ENCODE assay signal across 17 cellular contexts in genomic region chr5:140673187-140673976, GRCh38. TPM values are rescaled to one million over a fixed set of nuclear protein-coding genes. Genes with fewer than 3 reads are reported as not detected.
DNase-seq lines count a peak whose midpoint lies in the region; ATAC-seq and TF ChIP-seq lines count a peak whose summit lies in the region.
"Had no signal": no experiment of that assay in that cellular context is flagged by ENCODE, and none has a peak within 500 bp of the region (broad histone marks: within the 10 kb centered on the region; RNA-seq: fewer than 3 reads in every experiment).

Gene DND1 (minus strand): TSS chr5:140673576. CDS start chr5:140673542, 34 bp downstream.

- DNase-seq in T-helper 1 cell (no peak), RWPE1 (ENCODE audit: low spot score) (no peak), glutamatergic neuron (peak; percentile 14), hippocampal formation (lab: John Stamatoyannopoulos, UW) (no peak)
- no peak for DNase-seq in stimulated activated naive CD8-positive, alpha-beta T cell treated with anti-CD3 and anti-CD28 coated beads, Interleukin-15, Interleukin-2, amounts not matched to agents 100 U/mL and 50 U/mL, for 24 hours
- DNase-seq: CD8-positive, alpha-beta T cell; central memory CD4-positive, alpha-beta T cell; GDM1; NK-92 treated with Interleukin-12 subunit alpha and Interleukin-12 subunit beta, amount 100 ng/mL, for 24 hours had no signal

- TF ChIP-seq CTCF in RWPE1 (conservative IDR thresholded peaks at IDR 0.05; ENCODE audit: low read depth) (no peak), glutamatergic neuron (IDR thresholded peaks at IDR 0.05; ENCODE audit: partially characterized antibody, unreplicated experiment) (no peak)

- CTCF ChIA-PET in RWPE1 (lab: Yijun Ruan, JAX) = interaction anchor here (0.6 kb wide), 1 partner anchor 26 kb away, joined by 5 read pairs; the partner anchor contains the start of genes IK and NDUFA2

- H3K4me1 Mint-ChIP-seq in T-helper 1 cell treated with Interleukin-12 subunit alpha and Interleukin-12 subunit beta and Interleukin-4 antibody, amounts not matched to agents 30 μg/mL and 1 μg/mL, for 36 hours (ENCODE audit: low read depth) = peaks cover 11% of the 10 kb centered on the region
- H3K4me1 Mint-ChIP-seq in glutamatergic neuron (ENCODE audit: low read depth, unreplicated experiment) = no peaks in the 10 kb centered on the region
- H3K4me1 Mint-ChIP-seq: activated naive CD4-positive, alpha-beta T cell treated with anti-CD3 and anti-CD28 coated beads, Interleukin-2, amount 10 ng/mL, durations not matched to agents 7 days and 5 days had no signal

- H3K27ac Mint-ChIP-seq in T-helper 1 cell treated with Interleukin-12 subunit alpha and Interleukin-12 subunit beta and Interleukin-4 antibody, amounts not matched to agents 30 μg/mL and 1 μg/mL, for 36 hours = peak within 1 kb of the TSS; percentile 46
- H3K27ac Mint-ChIP-seq in glutamatergic neuron (ENCODE audit: unreplicated experiment) = peak within 1 kb of the TSS; percentile 17
- H3K27ac Mint-ChIP-seq: activated naive CD4-positive, alpha-beta T cell treated with anti-CD3 and anti-CD28 coated beads, Interleukin-2, amount 10 ng/mL, durations not matched to agents 7 days and 5 days; CD8-positive, alpha-beta T cell had no signal

- H3K27ac ChIP-seq in RWPE1 = peak within 1 kb of the TSS; percentile 18; the same call in 1 of the 2 replicates
- H3K27ac ChIP-seq: epithelial cell of prostate, right lobe of liver, VCaP had no signal

- ATAC-seq in stimulated activated naive CD8-positive, alpha-beta T cell treated with anti-CD3 and anti-CD28 coated beads, Interleukin-15, Interleukin-2, amounts not matched to agents 100 U/mL and 50 U/mL, for 24 hours = peak; percentile 4
- no peak for ATAC-seq in HG02973 (IDR thresholded peaks at IDR 0.05; ENCODE audit: unreplicated experiment)
- ATAC-seq in GM19328 (IDR thresholded peaks at IDR 0.05; ENCODE audit: unreplicated experiment) = no peak
- ATAC-seq: CD8-positive, alpha-beta T cell had no signal

- no peak within 1 kb of the TSS for H3K4me3 Mint-ChIP-seq in T-helper 1 cell treated with Interleukin-12 subunit alpha and Interleukin-12 subunit beta and Interleukin-4 antibody, amounts not matched to agents 30 μg/mL and 1 μg/mL, for 36 hours
- no peak within 1 kb of the TSS for H3K4me3 Mint-ChIP-seq in glutamatergic neuron (ENCODE audit: unreplicated experiment)
- H3K4me3 Mint-ChIP-seq: activated naive CD4-positive, alpha-beta T cell treated with anti-CD3 and anti-CD28 coated beads, Interleukin-2, amount 10 ng/mL, durations not matched to agents 7 days and 5 days; CD8-positive, alpha-beta T cell; naive thymus-derived CD4-positive, alpha-beta T cell had no signal

- no peaks in the 10 kb centered on the region for H3K9me3 Mint-ChIP-seq in T-helper 1 cell treated with Interleukin-12 subunit alpha and Interleukin-12 subunit beta and Interleukin-4 antibody, amounts not matched to agents 30 μg/mL and 1 μg/mL, for 36 hours
- peaks cover 1% of the 10 kb centered on the region for H3K9me3 Mint-ChIP-seq in glutamatergic neuron (ENCODE audit: unreplicated experiment)
- H3K9me3 Mint-ChIP-seq: activated naive CD4-positive, alpha-beta T cell treated with anti-CD3 and anti-CD28 coated beads, Interleukin-2, amount 10 ng/mL, durations not matched to agents 7 days and 5 days; CD8-positive, alpha-beta T cell had no signal

- POLR2A ChIA-PET in RWPE1 (lab: Yijun Ruan, JAX; ENCODE audit: low non-redundant PET) = interaction anchor here (0.6 kb wide), 1 partner anchor 108 kb away, joined by 3 read pairs; no protein-coding TSS in a partner anchor

- H3K27me3 Mint-ChIP-seq in T-helper 1 cell treated with Interleukin-12 subunit alpha and Interleukin-12 subunit beta and Interleukin-4 antibody, amounts not matched to agents 30 μg/mL and 1 μg/mL, for 36 hours (ENCODE audit: low read depth) = no peaks in the 10 kb centered on the region
- H3K27me3 Mint-ChIP-seq in glutamatergic neuron (ENCODE audit: unreplicated experiment) = no peaks in the 10 kb centered on the region
- H3K27me3 Mint-ChIP-seq: activated naive CD4-positive, alpha-beta T cell treated with anti-CD3 and anti-CD28 coated beads, Interleukin-2, amount 10 ng/mL, durations not matched to agents 7 days and 5 days; naive thymus-derived CD4-positive, alpha-beta T cell had no signal

- H3K36me3 Mint-ChIP-seq in T-helper 1 cell treated with Interleukin-12 subunit alpha and Interleukin-12 subunit beta and Interleukin-4 antibody, amounts not matched to agents 30 μg/mL and 1 μg/mL, for 36 hours (ENCODE audit: low read depth) = peaks cover 49% of the 10 kb centered on the region
- H3K36me3 Mint-ChIP-seq in glutamatergic neuron (ENCODE audit: unreplicated experiment) = peaks cover 4% of the 10 kb centered on the region

RNA-seq across cellular contexts. Expression of gene DND1, which starts in this region (rescaled TPM):
- 5.4 TPM for total RNA-seq in glutamatergic neuron (ENCODE audit: unreplicated experiment)
